Comparison of ENCODE assay signal across 8 cellular contexts in the genomic region with DNA sequence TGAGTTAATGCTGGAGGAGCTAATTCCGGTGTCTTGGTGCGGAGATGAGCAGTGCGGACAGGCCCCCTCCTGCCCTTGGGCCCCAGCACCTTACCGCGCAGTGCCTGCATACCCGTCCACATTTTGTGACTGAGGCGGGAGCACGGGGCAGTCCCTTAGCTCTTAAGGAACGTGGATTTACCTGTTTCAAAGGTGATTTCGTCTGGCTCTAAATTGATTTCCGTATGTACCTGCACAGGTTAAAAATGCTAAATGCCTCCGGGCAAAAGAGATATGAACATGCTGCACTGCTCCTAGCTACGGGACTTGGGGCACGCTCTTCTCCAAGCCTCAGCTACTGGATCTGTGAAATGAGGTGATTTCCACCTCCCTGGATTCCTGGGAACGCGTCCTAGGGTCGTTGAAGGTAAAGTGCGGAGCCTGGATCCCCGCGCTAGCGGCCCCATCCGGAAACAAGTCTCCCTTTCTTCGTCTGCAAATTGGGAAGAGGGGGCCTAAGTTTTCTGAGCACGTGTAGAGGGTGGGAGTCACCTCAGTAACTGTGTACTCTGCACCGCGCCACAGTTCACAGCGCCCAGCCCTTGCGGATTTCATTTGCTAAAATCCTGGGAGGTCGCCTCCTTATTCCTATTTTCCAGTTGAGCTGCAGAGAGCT. TPM values are rescaled to one million over a fixed set of nuclear protein-coding genes. Genes with fewer than 3 reads are reported as not detected.
DNase-seq lines count a peak whose midpoint lies in the region; ATAC-seq and TF ChIP-seq lines count a peak whose summit lies in the region.

No MANE protein-coding gene starts in this region.

- peaks cover 15% of the 10 kb centered on the region for H3K27me3 ChIP-seq in DND-41 (ENCODE audit: insufficient read depth, low read length, poor library complexity)
- H3K27me3 ChIP-seq in hepatocyte: no peaks in the 10 kb centered on the region

- no peak overlapping the region for H3K9ac ChIP-seq in DND-41 (ENCODE audit: low read depth, low read length)

- DNase-seq in DND-41 (no peak), hepatocyte (ENCODE audit: low spot score) (no peak), retinal pigment epithelial cell (ENCODE audit: low read depth) (no peak), NCI-H1048 (lab: John Stamatoyannopoulos, UW) (no peak), H4 (ENCODE audit: low spot score) (no peak), Kasumi-1 (lab: John Stamatoyannopoulos, UW) (no peak)

- no peak for TF ChIP-seq CTCF in DND-41 (IDR thresholded peaks at IDR 0.05; ENCODE audit: borderline replicate concordance, extremely low read depth, low read length, poor library complexity, severe bottlenecking)
- no peak for TF ChIP-seq CTCF in WI38 (IDR thresholded peaks at IDR 0.05; ENCODE audit: low read depth, low read length)
- TF ChIP-seq CTCF in hepatocyte (IDR thresholded peaks at IDR 0.05; ENCODE audit: poor library complexity): no peak
- no peak for TF ChIP-seq CTCF in retinal pigment epithelial cell (conservative IDR thresholded peaks at IDR 0.05; ENCODE audit: low read depth, low read length)

- H3K4me1 ChIP-seq in DND-41 (ENCODE audit: insufficient read depth, low read length) (peaks cover 15% of the 10 kb centered on the region), hepatocyte (ENCODE audit: insufficient read depth) (peaks cover 6% of the 10 kb centered on the region)

- WGBS in hepatocyte (ENCODE audit: low lambda C conversion rate, missing lambda C conversion rate): 54% methylated on average over 29 of the region's 29 CpGs

- H3K4me2 ChIP-seq in DND-41 (ENCODE audit: insufficient read depth, low read length): peak overlapping the region; percentile 85
- H3K4me2 ChIP-seq in hepatocyte: peak overlapping the region; percentile 90

- ATAC-seq in DND-41 (ENCODE audit: insufficient read depth, low read depth): no peak
- no peak for ATAC-seq in HG03039 (IDR thresholded peaks at IDR 0.05; ENCODE audit: unreplicated experiment)

- H2AFZ ChIP-seq in DND-41 (ENCODE audit: low read depth, low read length) (no peak overlapping the region), hepatocyte (no peak overlapping the region)

- H3K4me3 ChIP-seq in DND-41 (ENCODE audit: low read depth in 1 of 2, low read length in 2 of 2) (peak overlapping the region in 1 of 2 experiments; percentile 37; a peak in 2 of 4 replicates), WI38 (ENCODE audit: low read depth, low read length) (peak overlapping the region; percentile 67), hepatocyte (no peak overlapping the region), retinal pigment epithelial cell (ENCODE audit: low read length) (peak overlapping the region; percentile 36)

- H3K79me2 ChIP-seq in DND-41 (ENCODE audit: insufficient read depth, low read length) (no peaks in the 10 kb centered on the region), hepatocyte (peaks cover 40% of the 10 kb centered on the region)

- H3K36me3 ChIP-seq in DND-41 (ENCODE audit: insufficient read depth, low read length) (no peaks in the 10 kb centered on the region), hepatocyte (replicated peaks; ENCODE audit: insufficient read depth, low read depth) (no peaks in the 10 kb centered on the region)

- no peak overlapping the region for H3K27ac ChIP-seq in DND-41 (ENCODE audit: low read length)
- H3K27ac ChIP-seq in hepatocyte: no peak overlapping the region

- no peaks in the 10 kb centered on the region for H3K9me3 ChIP-seq in DND-41 (ENCODE audit: insufficient read depth, low read length, severe bottlenecking)
- no peaks in the 10 kb centered on the region for H3K9me3 ChIP-seq in hepatocyte (ENCODE audit: low read depth)

- peaks cover 15% of the 10 kb centered on the region for H4K20me1 ChIP-seq in DND-41 (ENCODE audit: insufficient read depth, low read length)
- peaks cover 10% of the 10 kb centered on the region for H4K20me1 ChIP-seq in hepatocyte (ENCODE audit: insufficient read depth, poor library complexity, severe bottlenecking)

- H3K9me2 ChIP-seq in hepatocyte (replicated peaks; ENCODE audit: insufficient read depth): no peaks in the 10 kb centered on the region

RNA-seq across cellular contexts. Expression of gene CRISPLD2, which starts 0.7 kb away (rescaled TPM):
- total RNA-seq in hepatocyte: 253 and 281 TPM in 2 replicates
- polyA plus RNA-seq in hepatocyte: 284 and 315 TPM in 2 replicates
- 5.7 and 10.3 TPM in 2 replicates for total RNA-seq in H4 (2014; rRNA removed; shearing (Covaris generic))

Comparison
In these comparisons a context has a peak if more than half of its experiments do, and no peak if none do; other contexts are left out.
1. RNA of gene CRISPLD2, which starts 0.7 kb away (total RNA-seq): 253 to 281 TPM in hepatocyte; 5.7 to 10.3 TPM in H4; every median in the first group is over 10 times any median in the second.